In the genomic region with DNA sequence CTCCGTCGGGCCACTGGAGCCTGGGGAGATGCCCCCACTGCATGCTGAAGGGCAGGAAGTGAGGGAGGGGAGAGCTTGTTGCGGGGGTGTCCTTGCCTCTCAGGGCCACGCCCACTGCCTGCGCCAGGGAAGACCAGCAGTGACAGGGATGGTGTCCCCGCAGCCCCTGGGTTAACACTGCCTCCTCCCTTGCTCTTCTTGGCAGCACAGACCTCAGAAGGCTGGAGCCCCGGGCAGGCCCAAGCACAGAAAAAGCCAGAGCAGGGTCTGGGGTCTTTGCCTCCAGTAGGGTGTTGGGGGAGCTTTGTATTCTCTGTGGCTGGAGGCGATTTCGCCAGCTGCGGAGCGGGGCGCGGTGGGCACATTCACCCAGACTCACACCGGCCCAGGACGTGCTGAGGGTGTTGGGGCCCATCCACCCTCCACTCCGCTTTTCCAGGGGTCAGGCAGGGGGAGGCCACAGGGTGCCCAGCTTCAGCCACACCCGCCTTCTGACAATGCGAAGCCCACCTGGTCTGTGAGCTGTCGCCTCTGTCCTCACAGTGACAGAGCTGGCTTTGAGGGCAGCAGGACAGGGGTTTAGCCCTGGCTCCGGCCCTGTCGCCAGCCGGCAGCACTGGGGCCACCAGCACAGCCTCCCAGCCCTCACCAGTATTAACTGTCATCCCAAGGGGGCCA, we compare ENCODE assay signal across 20 cellular contexts.
DNase-seq lines count a peak whose midpoint lies in the region; ATAC-seq and TF ChIP-seq lines count a peak whose summit lies in the region.
"Had no signal": no experiment of that assay in that cellular context is flagged by ENCODE, and none has a peak within 500 bp of the region (broad histone marks: within the 10 kb centered on the region; RNA-seq: fewer than 3 reads in every experiment).

No MANE protein-coding gene starts in this region.

- no peak overlapping the region for H3K4me3 ChIP-seq in right cardiac atrium (ENCODE audit: low read length)
- H3K4me3 ChIP-seq: HAP-1, left lung, skin epidermis had no signal

- no peaks in the 10 kb centered on the region for H3K27me3 Mint-ChIP-seq in activated CD4-positive, alpha-beta T cell treated with anti-CD3 and anti-CD28 coated beads for 36 hours
- H3K27me3 Mint-ChIP-seq in activated B cell treated with CpG ODN at 0.5 μM for 24 hours = no peaks in the 10 kb centered on the region
- H3K27me3 Mint-ChIP-seq: activated T-helper 17 cell treated with anti-CD3 and anti-CD28 coated beads, Interleukin-2, amount 50 U/mL, for 72 hours; CD4-positive, alpha-beta memory T cell; IgD-negative memory B cell; stimulated activated naive CD8-positive, alpha-beta T cell treated with anti-CD3 and anti-CD28 coated beads, Interleukin-15, Interleukin-2, amounts not matched to agents 100 ng/mL and 50 ng/mL, for 24 hours had no signal

- POLR2A ChIA-PET in activated CD4-positive, alpha-beta T cell treated with anti-CD3 and anti-CD28 coated beads for 36 hours (lab: Charles Lee) = no interaction called here
- POLR2A ChIA-PET in activated B cell treated with CpG ODN at 0.5 μM for 24 hours (lab: Charles Lee) = no interaction called here
- POLR2A ChIA-PET in GM10248 (lab: Yijun Ruan, JAX) = no interaction called here

- H3K9me3 ChIP-seq in right cardiac atrium (ENCODE audit: control insufficient read depth, low read length) = no peaks in the 10 kb centered on the region
- H3K9me3 ChIP-seq: HAP-1, left lung had no signal

- no peak overlapping the region for H3K27ac ChIP-seq in right cardiac atrium (ENCODE audit: low read length)
- H3K27ac ChIP-seq: left lung, skin epidermis had no signal

- 93% methylated on average over 22 of the region's 22 CpGs for WGBS in right cardiac atrium

- no peaks in the 10 kb centered on the region for H3K4me1 ChIP-seq in right cardiac atrium (ENCODE audit: control insufficient read depth, insufficient read depth, low read length)

- no peak overlapping the region for H3K4me3 Mint-ChIP-seq in activated CD4-positive, alpha-beta T cell treated with anti-CD3 and anti-CD28 coated beads for 36 hours
- no peak overlapping the region for H3K4me3 Mint-ChIP-seq in activated B cell treated with CpG ODN at 0.5 μM for 24 hours
- H3K4me3 Mint-ChIP-seq: activated T-helper 17 cell treated with anti-CD3 and anti-CD28 coated beads, Interleukin-2, amount 50 U/mL, for 72 hours; CD4-positive, alpha-beta memory T cell; IgD-negative memory B cell; stimulated activated naive CD8-positive, alpha-beta T cell treated with anti-CD3 and anti-CD28 coated beads, Interleukin-15, Interleukin-2, amounts not matched to agents 100 ng/mL and 50 ng/mL, for 24 hours had no signal

- no peaks in the 10 kb centered on the region for H3K36me3 Mint-ChIP-seq in activated CD4-positive, alpha-beta T cell treated with anti-CD3 and anti-CD28 coated beads for 36 hours (ENCODE audit: low read depth)
- H3K36me3 Mint-ChIP-seq in activated B cell treated with CpG ODN at 0.5 μM for 24 hours (ENCODE audit: low read depth) = peaks cover 15% of the 10 kb centered on the region

- H3K27ac Mint-ChIP-seq in activated CD4-positive, alpha-beta T cell treated with anti-CD3 and anti-CD28 coated beads for 36 hours = no peak overlapping the region
- H3K27ac Mint-ChIP-seq in activated B cell treated with CpG ODN at 0.5 μM for 24 hours = no peak overlapping the region
- H3K27ac Mint-ChIP-seq: activated T-helper 17 cell treated with anti-CD3 and anti-CD28 coated beads, Interleukin-2, amount 50 U/mL, for 72 hours; CD4-positive, alpha-beta memory T cell; IgD-negative memory B cell; stimulated activated naive CD8-positive, alpha-beta T cell treated with anti-CD3 and anti-CD28 coated beads, Interleukin-15, Interleukin-2, amounts not matched to agents 100 ng/mL and 50 ng/mL, for 24 hours had no signal

- DNase-seq in activated CD4-positive, alpha-beta T cell treated with anti-CD3 and anti-CD28 coated beads for 36 hours = peak; percentile 2
- DNase-seq in activated CD4-positive, alpha-beta T cell treated with anti-CD3 and anti-CD28 coated beads, Interleukin-2, amount 50 U/mL, for 4 hours = no peak
- peak; percentile 5 for DNase-seq in activated B cell treated with CpG ODN at 0.5 μM for 24 hours
- DNase-seq in right cardiac atrium = peak; percentile 5 to 42 (median 30)
- peak; percentile 53 for DNase-seq in sciatic nerve (ENCODE audit: low spot score)
- DNase-seq in GM10248 (ENCODE audit: extremely low spot score) = no peak
- no peak for DNase-seq in DMS53 treated with DMSO at 0.1 percent for 48 hours (lab: John Stamatoyannopoulos, UW; ENCODE audit: unreplicated experiment)
- no peak for DNase-seq in effector CD8-positive, alpha-beta T cell (lab: John Stamatoyannopoulos, UW)
- DNase-seq: 8988T; CD4-positive, alpha-beta memory T cell; EL; MV-4-11; NCI-H82 had no signal

- TF ChIP-seq CTCF in activated B cell treated with CpG ODN at 0.5 μM for 24 hours (IDR thresholded peaks at IDR 0.05) (no peak), GM10248 (IDR thresholded peaks at IDR 0.05; ENCODE audit: control extremely low read depth, extremely low read depth, low read depth, missing control alignments) (no peak)

- intact Hi-C loops in activated CD4-positive, alpha-beta T cell treated with anti-CD3 and anti-CD28 coated beads for 36 hours (cut with DNase I, micrococcal nuclease) = no loop called here
- intact Hi-C loops in activated B cell treated with CpG ODN at 0.5 μM for 24 hours (cut with micrococcal nuclease) (no loop called here), right cardiac atrium (cut with DNase I) (no loop called here), sciatic nerve (cut with DNase I) (no loop called here)

- H3K27me3 ChIP-seq in right cardiac atrium (ENCODE audit: control insufficient read depth, insufficient read depth) = no peaks in the 10 kb centered on the region
- H3K27me3 ChIP-seq: left lung had no signal

- CTCF ChIA-PET in activated CD4-positive, alpha-beta T cell treated with anti-CD3 and anti-CD28 coated beads for 36 hours (lab: Charles Lee) = no interaction called here
- CTCF ChIA-PET in activated B cell treated with CpG ODN at 0.5 μM for 24 hours (lab: Charles Lee) (no interaction called here), GM10248 (lab: Yijun Ruan, JAX) (interaction anchor here (0.9 to 1.6 kb wide), 2 partner anchors 15 to 260 kb away, joined by 3 to 4 read pairs; no protein-coding TSS in a partner anchor)

- ATAC-seq in activated CD4-positive, alpha-beta T cell treated with anti-CD3 and anti-CD28 coated beads for 36 hours = no peak
- ATAC-seq in activated B cell treated with CpG ODN at 0.5 μM for 24 hours (ENCODE audit: low read depth) = no peak
- no peak for ATAC-seq in right cardiac atrium
- ATAC-seq in sciatic nerve = no peak
- ATAC-seq: activated CD4-positive, CD25-positive, alpha-beta regulatory T cell treated with anti-CD3 and anti-CD28 coated beads, Interleukin-2, amount 50 U/mL, for 24 hours; activated T-helper 17 cell treated with anti-CD3 and anti-CD28 coated beads, Interleukin-2, amount 50 U/mL, for 72 hours; left lung had no signal

- H3K4me1 Mint-ChIP-seq in activated CD4-positive, alpha-beta T cell treated with anti-CD3 and anti-CD28 coated beads for 36 hours = no peaks in the 10 kb centered on the region
- H3K4me1 Mint-ChIP-seq in activated B cell treated with CpG ODN at 0.5 μM for 24 hours = no peaks in the 10 kb centered on the region
- H3K4me1 Mint-ChIP-seq: IgD-negative memory B cell had no signal

- H3K9me3 Mint-ChIP-seq in activated CD4-positive, alpha-beta T cell treated with anti-CD3 and anti-CD28 coated beads for 36 hours (ENCODE audit: low read depth) = no peaks in the 10 kb centered on the region
- no peaks in the 10 kb centered on the region for H3K9me3 Mint-ChIP-seq in activated B cell treated with CpG ODN at 0.5 μM for 24 hours
- H3K9me3 Mint-ChIP-seq: activated T-helper 17 cell treated with anti-CD3 and anti-CD28 coated beads, Interleukin-2, amount 50 U/mL, for 72 hours; IgD-negative memory B cell; stimulated activated naive CD8-positive, alpha-beta T cell treated with anti-CD3 and anti-CD28 coated beads, Interleukin-15, Interleukin-2, amounts not matched to agents 100 ng/mL and 50 ng/mL, for 24 hours had no signal

Comparison
In these comparisons a context has a peak if more than half of its experiments do, and no peak if none do; other contexts are left out.
1. DNase-seq: peak in activated CD4-positive, alpha-beta T cell treated with anti-CD3 and anti-CD28 coated beads for 36 hours (single experiment), activated B cell treated with CpG ODN at 0.5 μM for 24 hours (single experiment), right cardiac atrium (3 of 3) and sciatic nerve (single experiment); none in activated CD4-positive, alpha-beta T cell treated with anti-CD3 and anti-CD28 coated beads, Interleukin-2, amount 50 U/mL, for 4 hours (0 of 2), GM10248 (single experiment), DMS53 treated with DMSO at 0.1 percent for 48 hours (single experiment) and effector CD8-positive, alpha-beta T cell (single experiment).